ENCODE assay signal across 8 cellular contexts in genomic region chr11:62553839-62554361, GRCh38. TPM values are rescaled to one million over a fixed set of nuclear protein-coding genes. Genes with fewer than 3 reads are reported as not detected.
DNase-seq lines count a peak whose midpoint lies in the region; ATAC-seq and TF ChIP-seq lines count a peak whose summit lies in the region.

No MANE protein-coding gene starts in this region.

- H3K4me1 ChIP-seq in Peyer's patch (peaks cover 35 to 82% (median 64%) of the 10 kb centered on the region in 4 donors), endodermal cell (ENCODE audit: control insufficient read depth, insufficient read depth, low read length) (peaks cover 32% of the 10 kb centered on the region)

- POLR2A ChIA-PET in CD4-positive, alpha-beta T cell (lab: Charles Lee): interaction anchor here (0.6 to 6.6 kb wide), 13 partner anchors 9 to 327 kb away, joined by 3 to 122 read pairs (median 10); partner anchors contain the start of genes AHNAK, C11orf98, CSKMT and EEF1G

- no peak for TF ChIP-seq CTCF in CD4-positive, alpha-beta T cell (IDR thresholded peaks at IDR 0.05)
- TF ChIP-seq CTCF in Peyer's patch (IDR thresholded peaks at IDR 0.05): no peak
- TF ChIP-seq CTCF in endodermal cell (conservative IDR thresholded peaks at IDR 0.05): no peak
- TF ChIP-seq CTCF in osteocyte (IDR thresholded peaks at IDR 0.05): no peak

- no peaks in the 10 kb centered on the region for H3K9me3 Mint-ChIP-seq in CD4-positive, alpha-beta T cell
- H3K9me3 Mint-ChIP-seq in endodermal cell (no peaks in the 10 kb centered on the region), osteocyte (ENCODE audit: unreplicated experiment) (no peaks in the 10 kb centered on the region)

- ATAC-seq in CD4-positive, alpha-beta T cell (ENCODE audit: poor library complexity): no peak
- no peak for ATAC-seq in GM18909 (IDR thresholded peaks at IDR 0.05; ENCODE audit: poor library complexity, unreplicated experiment)
- no peak for ATAC-seq in GM18511 (IDR thresholded peaks at IDR 0.05; ENCODE audit: unreplicated experiment)

- no peaks in the 10 kb centered on the region for H3K27me3 ChIP-seq in CD4-positive, alpha-beta T cell (ENCODE audit: control insufficient read depth, insufficient read depth, low read length)
- H3K27me3 ChIP-seq in Peyer's patch (no peaks in the 10 kb centered on the region), endodermal cell (ENCODE audit: control insufficient read depth, insufficient read depth, low read length, poor library complexity, severe bottlenecking) (no peaks in the 10 kb centered on the region)

- no peak for DNase-seq in CD4-positive, alpha-beta T cell
- peak in 2 of 3 donors; percentile 74 to 87 for DNase-seq in Peyer's patch
- DNase-seq in endodermal cell: peak; percentile 55
- DNase-seq in osteocyte (ENCODE audit: extremely low spot score, unreplicated experiment): no peak
- DNase-seq in HuH-7 (ENCODE audit: low spot score): no peak
- DNase-seq in NCI-H1436 (lab: John Stamatoyannopoulos, UW): no peak

- peak overlapping the region; percentile 97 for H3K27ac ChIP-seq in CD4-positive, alpha-beta T cell (ENCODE audit: low read depth, low read length)
- peak overlapping the region; percentile 74 to 99 (median 94) for H3K27ac ChIP-seq in Peyer's patch
- H3K27ac ChIP-seq in endodermal cell (ENCODE audit: low read depth, low read length): no peak overlapping the region

- peaks cover 82% of the 10 kb centered on the region for H3K4me1 Mint-ChIP-seq in CD4-positive, alpha-beta T cell (ENCODE audit: low read depth)
- H3K4me1 Mint-ChIP-seq in endodermal cell (peaks cover 66% of the 10 kb centered on the region), osteocyte (ENCODE audit: unreplicated experiment) (peaks cover 62% of the 10 kb centered on the region)

- no peaks in the 10 kb centered on the region for H3K27me3 Mint-ChIP-seq in CD4-positive, alpha-beta T cell
- H3K27me3 Mint-ChIP-seq in endodermal cell (ENCODE audit: insufficient read depth) (peaks cover 8% of the 10 kb centered on the region), osteocyte (ENCODE audit: unreplicated experiment) (no peaks in the 10 kb centered on the region)

- H3K4me3 Mint-ChIP-seq in CD4-positive, alpha-beta T cell: peak overlapping the region; percentile 84
- H3K4me3 Mint-ChIP-seq in endodermal cell (no peak overlapping the region), osteocyte (ENCODE audit: unreplicated experiment) (peak overlapping the region; percentile 56)

- peaks cover 15% of the 10 kb centered on the region for H3K36me3 Mint-ChIP-seq in CD4-positive, alpha-beta T cell (ENCODE audit: low read depth)
- H3K36me3 Mint-ChIP-seq in endodermal cell (ENCODE audit: low read depth): peaks cover 22% of the 10 kb centered on the region
- H3K36me3 Mint-ChIP-seq in osteocyte (ENCODE audit: unreplicated experiment): peaks cover 4% of the 10 kb centered on the region

- WGBS in endodermal cell (ENCODE audit: insufficient coverage in 1 of 2, insufficient read length in 1 of 2), 2 experiments: 87 to 90% methylated on average over 4 to 8 of the region's 8 CpGs

- peak overlapping the region; percentile 95 for H3K27ac Mint-ChIP-seq in CD4-positive, alpha-beta T cell
- H3K27ac Mint-ChIP-seq in endodermal cell (peak overlapping the region; percentile 96), osteocyte (ENCODE audit: unreplicated experiment) (peak overlapping the region; percentile 98)

- CTCF ChIA-PET in CD4-positive, alpha-beta T cell (lab: Charles Lee): interaction anchor here (0.7 to 11.6 kb wide), 2 partner anchors 12 to 129 kb away, joined by 3 to 251 read pairs; partner anchors contain the start of gene AHNAK

- no peaks in the 10 kb centered on the region for H3K9me3 ChIP-seq in CD4-positive, alpha-beta T cell (ENCODE audit: control insufficient read depth, low read length)
- H3K9me3 ChIP-seq in Peyer's patch (no peaks in the 10 kb centered on the region), endodermal cell (ENCODE audit: control insufficient read depth, low read length) (no peaks in the 10 kb centered on the region)

- H3K36me3 ChIP-seq in Peyer's patch: peaks cover 0 to 6% (median 0%) of the 10 kb centered on the region in 3 donors
- peaks cover 27% of the 10 kb centered on the region for H3K36me3 ChIP-seq in endodermal cell (ENCODE audit: control insufficient read depth, insufficient read depth, low read length)

- H3K4me3 ChIP-seq in Peyer's patch (peak overlapping the region in 2 of 4 donors; percentile 26 to 27), endodermal cell (ENCODE audit: low read length) (no peak overlapping the region)

- H3K9ac ChIP-seq in endodermal cell (ENCODE audit: extremely low read depth, low read length, poor library complexity, severe bottlenecking): no peak overlapping the region

- intact Hi-C loops in CD4-positive, alpha-beta T cell (cut with DNase I, micrococcal nuclease): no loop called here

- TF ChIP-seq POLR2A in Peyer's patch (IDR thresholded peaks at IDR 0.05): no peak

RNA-seq across cellular contexts. Expression of gene AHNAK, which starts 7.3 kb away (rescaled TPM):
- total RNA-seq in CD4-positive, alpha-beta T cell: 100 to 1,000 TPM; 320 to 332 TPM
- total RNA-seq in Peyer's patch (1,000 to 10,000 TPM in 1 of 4 donors, 100 to 1,000 TPM in 3; 571 to 1,016 (median 697) TPM), endodermal cell (100 to 1,000 TPM; 109 to 165 TPM), osteocyte (462 and 503 TPM in 2 replicates)
- polyA plus RNA-seq in endodermal cell (2013, experiment 1 of 2): 18.4 TPM
- 24.8 TPM for polyA plus RNA-seq in endodermal cell (2013, experiment 2 of 2)

RNA-seq across cellular contexts. Expression of gene EEF1G, which starts 19.8 kb away (rescaled TPM):
- 1,000 to 10,000 TPM; 2,181 to 2,269 TPM for total RNA-seq in CD4-positive, alpha-beta T cell
- total RNA-seq in Peyer's patch (1,000 to 10,000 TPM in 1 of 4 donors, 100 to 1,000 TPM in 3; 781 to 1,253 (median 958) TPM), endodermal cell (1,000 to 10,000 TPM; 1,705 to 1,818 TPM), osteocyte (1,404 TPM in 2 replicates)
- 2,069 TPM for polyA plus RNA-seq in endodermal cell (2013, experiment 1 of 2)
- polyA plus RNA-seq in endodermal cell (2013, experiment 2 of 2): 1,897 TPM

RNA-seq across cellular contexts. Expression of gene TUT1, which starts 37.4 kb away (rescaled TPM):
- total RNA-seq in CD4-positive, alpha-beta T cell: 10 to 100 TPM; 25.5 to 26.2 TPM
- total RNA-seq in Peyer's patch (10 to 100 TPM in 3 of 4 donors, 1 to 10 TPM in 1; 5.0 to 29.4 (median 17.5) TPM), endodermal cell (10 to 100 TPM; 16.0 to 33.5 TPM), osteocyte (12.7 and 15.6 TPM in 2 replicates)
- polyA plus RNA-seq in endodermal cell (2013, experiment 1 of 2): 22.9 TPM
- 19.0 TPM for polyA plus RNA-seq in endodermal cell (2013, experiment 2 of 2)

RNA-seq across cellular contexts. Expression of gene MTA2, which starts 47.8 kb away (rescaled TPM):
- 100 to 1,000 TPM; 167 to 172 TPM for total RNA-seq in CD4-positive, alpha-beta T cell
- total RNA-seq in Peyer's patch (10 to 100 TPM; 47.9 to 74.7 (median 58.9) TPM), endodermal cell (100 to 1,000 TPM; 131 to 155 TPM), osteocyte (91.6 and 107 TPM in 2 replicates)
- polyA plus RNA-seq in endodermal cell (2013, experiment 1 of 2): 118 TPM
- 114 TPM for polyA plus RNA-seq in endodermal cell (2013, experiment 2 of 2)

RNA-seq across cellular contexts. Expression of gene EML3, which starts 58.7 kb away (rescaled TPM):
- 100 to 1,000 TPM; 142 to 144 TPM for total RNA-seq in CD4-positive, alpha-beta T cell
- total RNA-seq in Peyer's patch: 100 to 1,000 TPM in 1 of 4 donors, 10 to 100 TPM in 3; 41.3 to 128 (median 59.8) TPM
- total RNA-seq in endodermal cell: 10 to 100 TPM; 51.5 to 57.7 TPM
- polyA plus RNA-seq in endodermal cell (2013, experiment 1 of 2): 27.2 TPM
- polyA plus RNA-seq in endodermal cell (2013, experiment 2 of 2): 23.1 TPM
- 78.8 and 80.9 TPM in 2 replicates for total RNA-seq in osteocyte

Comparison
In these comparisons a context has a peak if more than half of its experiments do, and no peak if none do; other contexts are left out.
1. DNase-seq: peak in Peyer's patch (2 of 3) and endodermal cell (single experiment); none in CD4-positive, alpha-beta T cell (0 of 10), osteocyte (single experiment), HuH-7 (single experiment) and NCI-H1436 (single experiment).
2. Peak in every context shown above with its lines, with median percentiles within 50 percentile points of each other: H3K27ac Mint-ChIP-seq.